1 cellular context compared by ENCODE assay signal in the genomic region with DNA sequence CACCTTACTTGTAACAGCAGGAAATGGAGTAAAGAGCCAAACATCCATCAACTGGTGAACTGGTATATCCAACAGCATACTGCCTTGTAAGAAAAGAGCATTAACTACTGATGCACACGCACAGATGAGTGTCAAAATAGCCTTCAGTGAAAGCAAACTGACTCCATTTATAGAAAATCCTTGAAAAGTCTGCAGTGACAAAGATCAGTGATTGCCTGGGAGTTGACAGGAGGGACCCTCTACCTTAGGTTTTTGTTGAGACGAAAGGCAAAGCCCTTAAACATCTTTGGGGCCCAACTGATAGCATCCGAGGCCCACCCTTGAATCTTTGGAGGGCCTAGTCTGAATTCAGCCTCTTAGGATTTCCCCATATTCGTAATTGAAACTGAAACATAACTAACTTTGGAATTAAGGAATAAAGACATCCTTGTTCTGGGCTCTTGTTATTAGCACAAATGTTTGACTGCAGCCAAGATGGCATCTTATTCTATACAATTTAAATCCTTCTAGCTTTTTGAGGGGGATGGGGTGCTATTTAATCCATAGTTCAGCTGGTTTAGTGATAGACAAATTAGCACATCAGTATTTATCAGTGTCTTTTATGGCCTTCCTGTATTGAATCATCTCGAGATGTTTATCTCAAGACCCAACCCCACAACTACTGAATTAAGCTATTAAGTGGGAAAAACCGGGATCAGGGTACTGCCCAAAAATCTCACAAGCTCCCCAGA.
TF ChIP-seq lines count a peak whose summit lies in the region.

No MANE protein-coding gene starts in this region.

TF ChIP-seq in K562, 482 proteins besides CTCF, POLR2A, EP300 and RAD21 (continued from another document):
- TF ChIP-seq TRIM25 (IDR thresholded peaks at IDR 0.05; ENCODE audit: borderline replicate concordance): no peak
- no peak for TF ChIP-seq ZNF780A (CRISPR knock-in tag; IDR thresholded peaks at IDR 0.05)
- peak in 1 of 2 experiments; percentile 38; a peak in 1 of 4 replicates for TF ChIP-seq SIN3A (IDR thresholded peaks at IDR 0.05; ENCODE audit: borderline replicate concordance in 2 of 2, control insufficient read depth in 1 of 2, low read depth in 2 of 2, low read length in 2 of 2)
- peak; percentile 41; the same call in 1 of the 2 replicates for TF ChIP-seq POLR2G (IDR thresholded peaks at IDR 0.05; ENCODE audit: low read depth, low read length)
- TF ChIP-seq, protein P1, sequence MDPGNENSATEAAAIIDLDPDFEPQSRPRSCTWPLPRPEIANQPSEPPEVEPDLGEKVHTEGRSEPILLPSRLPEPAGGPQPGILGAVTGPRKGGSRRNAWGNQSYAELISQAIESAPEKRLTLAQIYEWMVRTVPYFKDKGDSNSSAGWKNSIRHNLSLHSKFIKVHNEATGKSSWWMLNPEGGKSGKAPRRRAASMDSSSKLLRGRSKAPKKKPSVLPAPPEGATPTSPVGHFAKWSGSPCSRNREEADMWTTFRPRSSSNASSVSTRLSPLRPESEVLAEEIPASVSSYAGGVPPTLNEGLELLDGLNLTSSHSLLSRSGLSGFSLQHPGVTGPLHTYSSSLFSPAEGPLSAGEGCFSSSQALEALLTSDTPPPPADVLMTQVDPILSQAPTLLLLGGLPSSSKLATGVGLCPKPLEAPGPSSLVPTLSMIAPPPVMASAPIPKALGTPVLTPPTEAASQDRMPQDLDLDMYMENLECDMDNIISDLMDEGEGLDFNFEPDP (CRISPR knock-in tag; IDR thresholded peaks at IDR 0.05): no peak
- TF ChIP-seq ZBTB1 (CRISPR knock-in tag; IDR thresholded peaks at IDR 0.05; ENCODE audit: borderline replicate concordance, low read depth): no peak
- TF ChIP-seq LCOR (CRISPR knock-in tag; IDR thresholded peaks at IDR 0.05): no peak
